In genomic region chr5:53560506-53561191, GRCh38 we compare ENCODE assay signal across 8 cellular contexts. TPM values are rescaled to one million over a fixed set of nuclear protein-coding genes. Genes with fewer than 3 reads are reported as not detected.
DNase-seq lines count a peak whose midpoint lies in the region; ATAC-seq and TF ChIP-seq lines count a peak whose summit lies in the region.

Gene NDUFS4 (plus strand): TSS chr5:53560639. CDS start chr5:53560663, 24 bp downstream.

- H3K4me1 ChIP-seq in lower lobe of right lung = peaks cover 39% of the 10 kb centered on the region

- peak within 1 kb of the TSS; percentile 87 for H3K27ac ChIP-seq in lower lobe of right lung

- no peaks in the 10 kb centered on the region for H3K36me3 ChIP-seq in lower lobe of right lung

- H3K27ac Mint-ChIP-seq in activated CD8-positive, alpha-beta T cell treated with anti-CD3 and anti-CD28 coated beads for 36 hours = peak within 1 kb of the TSS; percentile 97

- H3K27me3 ChIP-seq in lower lobe of right lung (ENCODE audit: low read depth) = no peaks in the 10 kb centered on the region

- TF ChIP-seq CTCF in activated CD8-positive, alpha-beta T cell treated with anti-CD3 and anti-CD28 coated beads for 36 hours (IDR thresholded peaks at IDR 0.05) = no peak
- no peak for TF ChIP-seq CTCF in lower lobe of right lung (IDR thresholded peaks at IDR 0.05)

- ATAC-seq in GM19372 (IDR thresholded peaks at IDR 0.05; ENCODE audit: low read depth, unreplicated experiment) = peak; percentile 93
- ATAC-seq in HG03558 (IDR thresholded peaks at IDR 0.05; ENCODE audit: extremely low read depth, unreplicated experiment) = peak; percentile 89
- ATAC-seq in activated CD8-positive, alpha-beta T cell treated with anti-CD3 and anti-CD28 coated beads for 36 hours = peak; percentile 94
- peak; percentile 96 to 98 for ATAC-seq in lower lobe of right lung

- H3K4me1 Mint-ChIP-seq in activated CD8-positive, alpha-beta T cell treated with anti-CD3 and anti-CD28 coated beads for 36 hours (ENCODE audit: low read depth) = peaks cover 40% of the 10 kb centered on the region

- peaks cover 14% of the 10 kb centered on the region for H3K27me3 Mint-ChIP-seq in activated CD8-positive, alpha-beta T cell treated with anti-CD3 and anti-CD28 coated beads for 36 hours

- DNase-seq in C1 segment of cervical spinal cord (lab: John Stamatoyannopoulos, UW) = peak; percentile 22 to 88 (median 76)
- DNase-seq in NCI-H774 (lab: John Stamatoyannopoulos, UW) = peak; percentile 75
- peak; percentile 91 for DNase-seq in activated CD8-positive, alpha-beta T cell treated with anti-CD3 and anti-CD28 coated beads for 36 hours
- peak; percentile 60 for DNase-seq in effector CD4-positive, alpha-beta T cell
- DNase-seq in lower lobe of right lung = peak; percentile 83
- DNase-seq in stimulated activated CD4-positive, alpha-beta T cell treated with anti-CD3 and anti-CD28 coated beads, TNF-alpha, amount 100 ng/mL, for 24 hours (ENCODE audit: low read depth in 3 of 3) = peak; percentile 64 to 75 (median 67)

- H3K4me3 ChIP-seq in lower lobe of right lung = peak within 1 kb of the TSS; percentile 80

- H3K4me3 Mint-ChIP-seq in activated CD8-positive, alpha-beta T cell treated with anti-CD3 and anti-CD28 coated beads for 36 hours = peak within 1 kb of the TSS; percentile 97

- H3K9me3 ChIP-seq in lower lobe of right lung = no peaks in the 10 kb centered on the region

- intact Hi-C loops in activated CD8-positive, alpha-beta T cell treated with anti-CD3 and anti-CD28 coated beads for 36 hours (cut with micrococcal nuclease) = no loop called here
- intact Hi-C loops in lower lobe of right lung (cut with DNase I) = no loop called here

- POLR2A ChIA-PET in activated CD8-positive, alpha-beta T cell treated with anti-CD3 and anti-CD28 coated beads for 36 hours (lab: Charles Lee) = no interaction called here

- H3K36me3 Mint-ChIP-seq in activated CD8-positive, alpha-beta T cell treated with anti-CD3 and anti-CD28 coated beads for 36 hours (ENCODE audit: low read depth) = peaks cover 5% of the 10 kb centered on the region

- CTCF ChIA-PET in activated CD8-positive, alpha-beta T cell treated with anti-CD3 and anti-CD28 coated beads for 36 hours (lab: Charles Lee) = interaction anchor here (0.9 kb wide), 1 partner anchor 668 kb away, joined by 3 read pairs; no protein-coding TSS in a partner anchor

- H3K9me3 Mint-ChIP-seq in activated CD8-positive, alpha-beta T cell treated with anti-CD3 and anti-CD28 coated beads for 36 hours = peaks cover 7% of the 10 kb centered on the region

RNA-seq across cellular contexts. Expression of gene NDUFS4, which starts in this region (rescaled TPM):
- 10 to 100 TPM; 69.2 to 72.0 TPM for total RNA-seq in activated CD8-positive, alpha-beta T cell treated with anti-CD3 and anti-CD28 coated beads for 36 hours
- 54.6 TPM for total RNA-seq in lower lobe of right lung

Comparison
In these comparisons a context has a peak if more than half of its experiments do, and no peak if none do; other contexts are left out.
1. Peak in every context shown above with its lines: DNase-seq, ATAC-seq, H3K4me3 ChIP-seq and H3K27ac ChIP-seq.